Comparison of ENCODE assay signal across 1 cellular context in genomic region chrX:153688900-153689590, GRCh38.
TF ChIP-seq lines count a peak whose summit lies in the region.

No MANE protein-coding gene starts in this region.

TF ChIP-seq in IMR-90, 13 proteins besides CTCF, POLR2A, EP300 and RAD21:
- TF ChIP-seq, protein P1, sequence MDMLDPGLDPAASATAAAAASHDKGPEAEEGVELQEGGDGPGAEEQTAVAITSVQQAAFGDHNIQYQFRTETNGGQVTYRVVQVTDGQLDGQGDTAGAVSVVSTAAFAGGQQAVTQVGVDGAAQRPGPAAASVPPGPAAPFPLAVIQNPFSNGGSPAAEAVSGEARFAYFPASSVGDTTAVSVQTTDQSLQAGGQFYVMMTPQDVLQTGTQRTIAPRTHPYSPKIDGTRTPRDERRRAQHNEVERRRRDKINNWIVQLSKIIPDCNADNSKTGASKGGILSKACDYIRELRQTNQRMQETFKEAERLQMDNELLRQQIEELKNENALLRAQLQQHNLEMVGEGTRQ (IDR thresholded peaks at IDR 0.05; ENCODE audit: low read depth, low read length), result no peak
- no peak for TF ChIP-seq RFX5 (IDR thresholded peaks at IDR 0.05; ENCODE audit: low read depth, low read length)
- no peak for TF ChIP-seq MAFK (IDR thresholded peaks at IDR 0.05; ENCODE audit: low read depth, low read length)
- no peak for TF ChIP-seq SMC3 (IDR thresholded peaks at IDR 0.05; ENCODE audit: low read depth, low read length)
- no peak for TF ChIP-seq CHD1 (IDR thresholded peaks at IDR 0.05; ENCODE audit: low read depth, low read length)
- no peak for TF ChIP-seq BHLHE40 (IDR thresholded peaks at IDR 0.05; ENCODE audit: low read depth, low read length)
- no peak for TF ChIP-seq FOS (IDR thresholded peaks at IDR 0.05; ENCODE audit: low read depth, low read length)
- no peak for TF ChIP-seq MXI1 (IDR thresholded peaks at IDR 0.05; ENCODE audit: borderline replicate concordance, low read depth, low read length)
- no peak for TF ChIP-seq MAZ (IDR thresholded peaks at IDR 0.05; ENCODE audit: borderline replicate concordance, low read depth, low read length)
- TF ChIP-seq CEBPB (IDR thresholded peaks at IDR 0.05; ENCODE audit: low read depth, low read length), result no peak
- TF ChIP-seq NFE2L2 (IDR thresholded peaks at IDR 0.05; ENCODE audit: low read depth, low read length), result no peak
- TF ChIP-seq RCOR1 (IDR thresholded peaks at IDR 0.05; ENCODE audit: insufficient replicate concordance, low read length), result no peak
- no peak for TF ChIP-seq ELK1 (IDR thresholded peaks at IDR 0.05; ENCODE audit: borderline replicate concordance, low read depth, low read length)
